Comparison of ENCODE assay signal across 37 cellular contexts in the genomic region with DNA sequence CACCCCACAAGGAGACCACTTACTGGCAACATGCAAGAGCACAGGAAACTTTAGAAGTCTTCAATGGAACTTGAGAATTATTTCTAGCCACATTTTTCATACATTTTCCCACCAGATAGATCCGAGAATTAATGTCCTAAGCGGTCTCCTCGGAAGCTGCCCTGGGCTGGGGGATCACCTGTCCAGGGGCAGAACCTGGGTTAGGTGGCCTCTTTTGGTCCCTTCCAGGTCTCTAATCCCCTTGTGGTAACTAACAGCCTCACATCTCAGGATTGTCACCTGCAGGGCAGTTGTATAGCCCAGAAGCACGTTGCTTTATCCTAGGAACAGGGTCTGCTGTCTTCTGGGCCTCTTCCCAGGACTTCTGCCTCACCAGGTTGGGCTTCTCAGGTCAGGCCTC. TPM values are rescaled to one million over a fixed set of nuclear protein-coding genes. Genes with fewer than 3 reads are reported as not detected.
"Had no signal": no experiment of that assay in that cellular context is flagged by ENCODE, and none has a peak within 500 bp of the region (broad histone marks: within the 10 kb centered on the region; RNA-seq: fewer than 3 reads in every experiment).

No MANE protein-coding gene starts in this region.

- ATAC-seq: activated CD8-positive, alpha-beta memory T cell treated with anti-CD3 and anti-CD28 coated beads, Interleukin-2, amount 10 ng/mL, durations not matched to agents 7 days and 5 days; activated naive CD8-positive, alpha-beta T cell treated with anti-CD3 and anti-CD28 coated beads, Interleukin-2, amount 50 U/mL, for 24 hours; PC-3 had no signal

- H3K27ac Mint-ChIP-seq: activated CD4-positive, alpha-beta memory T cell treated with anti-CD3 and anti-CD28 coated beads, Interleukin-2, amount 10 ng/mL, durations not matched to agents 7 days and 5 days; activated CD8-positive, alpha-beta memory T cell treated with anti-CD3 and anti-CD28 coated beads, Interleukin-2, amount 10 ng/mL, durations not matched to agents 7 days and 5 days; activated naive CD4-positive, alpha-beta T cell treated with anti-CD3 and anti-CD28 coated beads, Interleukin-2, amount 10 ng/mL, durations not matched to agents 7 days and 5 days; activated naive CD8-positive, alpha-beta T cell; activated naive CD8-positive, alpha-beta T cell treated with anti-CD3 and anti-CD28 coated beads, Interleukin-2, amount 50 U/mL, for 24 hours; brain had no signal

- H3K9me3 Mint-ChIP-seq: activated CD4-positive, alpha-beta memory T cell treated with anti-CD3 and anti-CD28 coated beads, Interleukin-2, amount 10 ng/mL, durations not matched to agents 7 days and 5 days; activated naive CD4-positive, alpha-beta T cell treated with anti-CD3 and anti-CD28 coated beads, Interleukin-2, amount 10 ng/mL, durations not matched to agents 7 days and 5 days; activated naive CD8-positive, alpha-beta T cell treated with anti-CD3 and anti-CD28 coated beads, Interleukin-2, amount 50 U/mL, for 24 hours had no signal

- DNase-seq: activated CD4-positive, alpha-beta memory T cell treated with anti-CD3 and anti-CD28 coated beads, Interleukin-2, amount 10 ng/mL, durations not matched to agents 7 days and 5 days; activated CD4-positive, alpha-beta T cell treated with anti-CD3 and anti-CD28 coated beads for 1 hour; activated CD4-positive, alpha-beta T cell treated with anti-CD3 and anti-CD28 coated beads for 48 hours; activated CD4-positive, CD25-positive, alpha-beta regulatory T cell; activated CD8-positive, alpha-beta memory T cell treated with anti-CD3 and anti-CD28 coated beads for 24 hours; activated CD8-positive, alpha-beta memory T cell treated with anti-CD3 and anti-CD28 coated beads, Interleukin-2, amount 10 ng/mL, durations not matched to agents 7 days and 5 days; activated CD8-positive, alpha-beta memory T cell treated with anti-CD3 and anti-CD28 coated beads, Interleukin-2, amount 50 U/mL, for 48 hours; activated effector memory CD4-positive, alpha-beta T cell treated with Interleukin-2 at 50 U/mL for 16 hours; activated naive CD4-positive, alpha-beta T cell treated with anti-CD3 and anti-CD28 coated beads, Interleukin-2, amount 10 ng/mL, durations not matched to agents 7 days and 5 days; activated naive CD8-positive, alpha-beta T cell treated with anti-CD3 and anti-CD28 coated beads, Interleukin-2, amount 50 U/mL, for 24 hours; activated T-cell treated with anti-CD3 and anti-CD28 coated beads, Interleukin-2, amount 50 U/mL, for 48 hours; anterior cingulate cortex; central memory CD4-positive, alpha-beta T cell; Kasumi-1; KG1; MG63; NCI-H1048; NCI-H1105 treated with DMSO at 0.1 percent for 48 hours; NCI-H1436; NCI-H1694; NCI-H1930; NCI-H2081 treated with DMSO at 0.1 percent for 48 hours; NCI-H510A; NCI-H526; NCI-H748 treated with DMSO at 0.1 percent for 48 hours; NK-92 treated with Interleukin-12 subunit alpha and Interleukin-12 subunit beta, amount 100 ng/mL, for 24 hours; PC-3; Right ventricle myocardium superior; RPMI8226; SW 1271; T-helper 1 cell; T1000; WERI-Rb-1 had no signal

- H3K27ac ChIP-seq: Peyer's patch, WERI-Rb-1 had no signal

- H3K4me3 Mint-ChIP-seq: activated CD4-positive, alpha-beta memory T cell treated with anti-CD3 and anti-CD28 coated beads, Interleukin-2, amount 10 ng/mL, durations not matched to agents 7 days and 5 days; activated CD8-positive, alpha-beta memory T cell treated with anti-CD3 and anti-CD28 coated beads, Interleukin-2, amount 10 ng/mL, durations not matched to agents 7 days and 5 days; activated naive CD4-positive, alpha-beta T cell treated with anti-CD3 and anti-CD28 coated beads, Interleukin-2, amount 10 ng/mL, durations not matched to agents 7 days and 5 days; activated naive CD8-positive, alpha-beta T cell; activated naive CD8-positive, alpha-beta T cell treated with anti-CD3 and anti-CD28 coated beads, Interleukin-2, amount 50 U/mL, for 24 hours; brain had no signal

- H3K4me3 ChIP-seq: MG63, Peyer's patch had no signal

- H3K9me3 ChIP-seq: MG63, Peyer's patch had no signal

- H3K36me3 ChIP-seq: MG63, Peyer's patch, WERI-Rb-1 had no signal

- H3K4me1 ChIP-seq: Peyer's patch had no signal

- H3K36me3 Mint-ChIP-seq: activated CD8-positive, alpha-beta memory T cell treated with anti-CD3 and anti-CD28 coated beads, Interleukin-2, amount 10 ng/mL, durations not matched to agents 7 days and 5 days; activated naive CD4-positive, alpha-beta T cell treated with anti-CD3 and anti-CD28 coated beads, Interleukin-2, amount 10 ng/mL, durations not matched to agents 7 days and 5 days; activated naive CD8-positive, alpha-beta T cell; brain had no signal

- H3K27me3 ChIP-seq: MG63, Peyer's patch had no signal

RNA-seq across cellular contexts. Expression of gene PRMT8, which starts 38.7 kb away (rescaled TPM):
- total RNA-seq: activated CD4-positive, alpha-beta memory T cell treated with anti-CD3 and anti-CD28 coated beads, Interleukin-2, amount 10 ng/mL, durations not matched to agents 7 days and 5 days; activated CD8-positive, alpha-beta memory T cell treated with anti-CD3 and anti-CD28 coated beads, Interleukin-2, amount 10 ng/mL, durations not matched to agents 7 days and 5 days; PC-3; Peyer's patch; Right ventricle myocardium superior; T-helper 2 cell treated with Interferon-gamma antibody and Interleukin-4, amounts not matched to agents 100 ng/mL and 5 ng/mL, for 36 hours had no signal
